8 cellular contexts compared by ENCODE assay signal in the genomic region with DNA sequence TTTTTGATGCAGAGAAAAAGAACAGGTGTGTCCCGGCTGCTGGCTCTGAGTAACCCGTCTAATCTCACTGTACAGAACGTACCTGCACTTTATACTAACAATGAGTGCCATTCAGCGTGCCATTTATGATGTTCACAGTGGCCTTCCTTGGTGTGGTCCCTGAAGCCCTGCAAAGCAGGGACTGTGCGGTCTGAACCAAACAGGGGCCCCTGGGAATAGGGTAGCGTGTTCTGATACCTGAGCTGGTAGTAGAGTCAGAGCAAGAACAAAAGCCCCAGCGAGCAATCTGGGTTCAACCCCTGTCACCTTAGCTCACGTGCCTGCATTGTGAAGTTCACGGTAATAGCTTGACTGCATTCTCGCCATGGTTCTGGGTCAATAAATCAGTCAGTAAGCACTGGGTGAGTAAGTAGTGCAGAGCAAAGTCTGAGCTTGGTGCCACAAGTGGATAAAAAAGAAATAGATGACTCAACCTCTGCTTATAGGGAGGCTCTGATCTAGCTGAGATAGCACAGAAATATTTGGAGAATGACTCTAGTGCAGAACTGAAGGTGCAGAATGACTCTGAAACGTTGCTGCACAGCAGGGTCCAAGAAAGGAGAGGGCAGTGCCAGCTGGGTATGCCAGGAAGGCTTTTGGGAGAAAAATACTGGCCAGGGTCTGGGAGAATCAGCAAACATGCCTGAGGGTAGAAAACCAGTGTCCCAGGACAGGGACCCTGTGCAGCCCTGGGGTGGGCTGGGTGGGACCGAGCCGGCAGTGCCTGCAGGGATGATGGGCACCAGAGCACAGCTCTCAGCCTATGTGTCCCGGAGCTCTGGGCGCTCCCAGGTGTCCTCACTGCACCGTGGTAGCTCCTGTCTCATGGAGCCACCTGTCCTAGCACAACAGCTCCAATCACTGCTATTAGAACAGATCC.
DNase-seq lines count a peak whose midpoint lies in the region; ATAC-seq and TF ChIP-seq lines count a peak whose summit lies in the region.

No MANE protein-coding gene starts in this region.

- peak; percentile 75 for DNase-seq in GM03348 (ENCODE audit: low spot score)
- peak; percentile 59 for DNase-seq in HFF-Myc (ENCODE audit: extremely low read depth, low read depth)
- no peak for DNase-seq in SK-N-SH
- DNase-seq in left kidney (ENCODE audit: low read depth, low spot score) = peak; percentile 79
- no peak for DNase-seq in HAP-1 (ENCODE audit: low spot score in 2 of 2)
- no peak for DNase-seq in retina
- DNase-seq in GM13977 (ENCODE audit: low spot score) = no peak

- no peak for ATAC-seq in HG03457 (IDR thresholded peaks at IDR 0.05; ENCODE audit: unreplicated experiment)

- H3K27ac ChIP-seq in SK-N-SH (ENCODE audit: low read depth in 2 of 2, low read length in 1 of 2) = peak overlapping the region; percentile 6 to 52; a peak in 3 of 4 replicates

- H3K4me2 ChIP-seq in SK-N-SH = peak overlapping the region; percentile 64

- TF ChIP-seq RAD21 in SK-N-SH (IDR thresholded peaks at IDR 0.05; ENCODE audit: low read length) = no peak

- H3K4me3 ChIP-seq in HFF-Myc (replicated peaks; ENCODE audit: low read depth, low read length) (no peak overlapping the region), SK-N-SH (ENCODE audit: low read depth in 2 of 2, low read length in 1 of 2) (no peak overlapping the region), HAP-1 (no peak overlapping the region)

- TF ChIP-seq CTCF in HFF-Myc (IDR thresholded peaks at IDR 0.05; ENCODE audit: low read depth, low read length, missing control alignments) = no peak
- no peak for TF ChIP-seq CTCF in SK-N-SH (IDR thresholded peaks at IDR 0.05)
- no peak for TF ChIP-seq CTCF in GM13977 (IDR thresholded peaks at IDR 0.05; ENCODE audit: extremely low read depth, insufficient read depth, missing control alignments)

- TF ChIP-seq EP300 in SK-N-SH (IDR thresholded peaks at IDR 0.05; ENCODE audit: borderline replicate concordance in 1 of 2, low read depth in 1 of 2, low read length in 1 of 2) = peak in 1 of 2 experiments; percentile 95; a peak in 2 of 4 replicates

- CTCF ChIA-PET in SK-N-SH (lab: Yijun Ruan, JAX) = interaction anchor here (0.9 to 4.7 kb wide), 2 partner anchors 126 to 209 kb away, joined by 3 to 23 read pairs; a partner anchor contains a TSS

- no peak overlapping the region for H3K9ac ChIP-seq in SK-N-SH

- no peak overlapping the region for H2AFZ ChIP-seq in SK-N-SH (ENCODE audit: low read depth)

- H3K9me2 ChIP-seq in SK-N-SH = no peaks in the 10 kb centered on the region

- H3K36me3 ChIP-seq in SK-N-SH (replicated peaks in 1 of 2; ENCODE audit: control insufficient read depth in 1 of 2, insufficient read depth in 2 of 2, low read length in 1 of 2) (no peaks in the 10 kb centered on the region), HAP-1 (replicated peaks) (no peaks in the 10 kb centered on the region)

- H3F3A ChIP-seq in SK-N-SH (replicated peaks; ENCODE audit: insufficient read depth) = peaks cover 6% of the 10 kb centered on the region

- 54% methylated on average over 15 of the region's 16 CpGs for WGBS in SK-N-SH (ENCODE audit: low lambda C conversion rate)

- H3K4me1 ChIP-seq in SK-N-SH (ENCODE audit: control insufficient read depth in 1 of 2, insufficient read depth in 2 of 2, low read depth in 1 of 2, low read length in 1 of 2) (peaks cover 13 to 46% of the 10 kb centered on the region in 2 experiments), HAP-1 (no peaks in the 10 kb centered on the region)

- in situ Hi-C loops in HAP-1 (cut with MboI; ENCODE audit: low sequenced_read_pairs) = no loop called here
- in situ Hi-C loops in GM13977 (cut with MboI; ENCODE audit: low pct_unique_long_range_greater_than_20kb, low sequenced_read_pairs, unreplicated experiment) = no loop called here

- no peaks in the 10 kb centered on the region for H3K9me3 ChIP-seq in SK-N-SH
- H3K9me3 ChIP-seq in HAP-1 = no peaks in the 10 kb centered on the region

- POLR2A ChIA-PET in SK-N-SH (lab: Yijun Ruan, JAX) = no interaction called here

- H4K20me1 ChIP-seq in SK-N-SH (ENCODE audit: insufficient read depth) = no peaks in the 10 kb centered on the region

- H3K79me2 ChIP-seq in SK-N-SH (ENCODE audit: insufficient read depth) = no peaks in the 10 kb centered on the region

- no peaks in the 10 kb centered on the region for H3K27me3 ChIP-seq in SK-N-SH (ENCODE audit: insufficient read depth)
- peaks cover 2% of the 10 kb centered on the region; the same call in 1 of the 2 replicates for H3K27me3 ChIP-seq in HAP-1 (ENCODE audit: low read depth)

TF ChIP-seq in SK-N-SH, 30 proteins besides CTCF, POLR2A, EP300 and RAD21 (continues in another document):
- TF ChIP-seq MXI1 (IDR thresholded peaks at IDR 0.05; ENCODE audit: low read depth, low read length) (no peak), GATA2 (CRISPR knock-in tag; IDR thresholded peaks at IDR 0.05) (no peak), SIN3A (IDR thresholded peaks at IDR 0.05; ENCODE audit: borderline replicate concordance, low read depth, low read length) (peak; percentile 56; the same call in 1 of the 2 replicates), JUND (IDR thresholded peaks at IDR 0.05) (peak; percentile 99), RFX5 (IDR thresholded peaks at IDR 0.05; ENCODE audit: low read length) (no peak), TCF12 (IDR thresholded peaks at IDR 0.05) (peak; percentile 94), CHD2 (IDR thresholded peaks at IDR 0.05; ENCODE audit: low read length, partially characterized antibody) (no peak), EZH2phosphoT487 (IDR thresholded peaks at IDR 0.05; ENCODE audit: borderline replicate concordance, low read depth) (no peak), YY1 (IDR thresholded peaks at IDR 0.05; ENCODE audit: low read depth) (no peak), NFIC (IDR thresholded peaks at IDR 0.05; ENCODE audit: borderline replicate concordance) (peak; percentile 93), FOSL2 (IDR thresholded peaks at IDR 0.05; ENCODE audit: borderline replicate concordance, low read depth) (peak; percentile 98), SMC3 (IDR thresholded peaks at IDR 0.05; ENCODE audit: low read depth, low read length) (no peak), POLR2AphosphoS5 (IDR thresholded peaks at IDR 0.05; ENCODE audit: low read depth, low read length) (peak; percentile 52; the same call in 1 of the 2 replicates), RCOR1 (IDR thresholded peaks at IDR 0.05; ENCODE audit: low read length) (no peak; the same call in 1 of the 2 replicates)
- TF ChIP-seq, protein P1, sequence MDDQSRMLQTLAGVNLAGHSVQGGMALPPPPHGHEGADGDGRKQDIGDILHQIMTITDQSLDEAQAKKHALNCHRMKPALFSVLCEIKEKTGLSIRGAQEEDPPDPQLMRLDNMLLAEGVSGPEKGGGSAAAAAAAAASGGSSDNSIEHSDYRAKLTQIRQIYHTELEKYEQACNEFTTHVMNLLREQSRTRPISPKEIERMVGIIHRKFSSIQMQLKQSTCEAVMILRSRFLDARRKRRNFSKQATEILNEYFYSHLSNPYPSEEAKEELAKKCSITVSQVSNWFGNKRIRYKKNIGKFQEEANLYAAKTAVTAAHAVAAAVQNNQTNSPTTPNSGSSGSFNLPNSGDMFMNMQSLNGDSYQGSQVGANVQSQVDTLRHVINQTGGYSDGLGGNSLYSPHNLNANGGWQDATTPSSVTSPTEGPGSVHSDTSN (IDR thresholded peaks at IDR 0.05) = peak; percentile 98
- TF ChIP-seq, protein P2, sequence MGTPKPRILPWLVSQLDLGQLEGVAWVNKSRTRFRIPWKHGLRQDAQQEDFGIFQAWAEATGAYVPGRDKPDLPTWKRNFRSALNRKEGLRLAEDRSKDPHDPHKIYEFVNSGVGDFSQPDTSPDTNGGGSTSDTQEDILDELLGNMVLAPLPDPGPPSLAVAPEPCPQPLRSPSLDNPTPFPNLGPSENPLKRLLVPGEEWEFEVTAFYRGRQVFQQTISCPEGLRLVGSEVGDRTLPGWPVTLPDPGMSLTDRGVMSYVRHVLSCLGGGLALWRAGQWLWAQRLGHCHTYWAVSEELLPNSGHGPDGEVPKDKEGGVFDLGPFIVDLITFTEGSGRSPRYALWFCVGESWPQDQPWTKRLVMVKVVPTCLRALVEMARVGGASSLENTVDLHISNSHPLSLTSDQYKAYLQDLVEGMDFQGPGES (IDR thresholded peaks at IDR 0.05; ENCODE audit: low read depth, low read length) = no peak
- TF ChIP-seq, protein P3, sequence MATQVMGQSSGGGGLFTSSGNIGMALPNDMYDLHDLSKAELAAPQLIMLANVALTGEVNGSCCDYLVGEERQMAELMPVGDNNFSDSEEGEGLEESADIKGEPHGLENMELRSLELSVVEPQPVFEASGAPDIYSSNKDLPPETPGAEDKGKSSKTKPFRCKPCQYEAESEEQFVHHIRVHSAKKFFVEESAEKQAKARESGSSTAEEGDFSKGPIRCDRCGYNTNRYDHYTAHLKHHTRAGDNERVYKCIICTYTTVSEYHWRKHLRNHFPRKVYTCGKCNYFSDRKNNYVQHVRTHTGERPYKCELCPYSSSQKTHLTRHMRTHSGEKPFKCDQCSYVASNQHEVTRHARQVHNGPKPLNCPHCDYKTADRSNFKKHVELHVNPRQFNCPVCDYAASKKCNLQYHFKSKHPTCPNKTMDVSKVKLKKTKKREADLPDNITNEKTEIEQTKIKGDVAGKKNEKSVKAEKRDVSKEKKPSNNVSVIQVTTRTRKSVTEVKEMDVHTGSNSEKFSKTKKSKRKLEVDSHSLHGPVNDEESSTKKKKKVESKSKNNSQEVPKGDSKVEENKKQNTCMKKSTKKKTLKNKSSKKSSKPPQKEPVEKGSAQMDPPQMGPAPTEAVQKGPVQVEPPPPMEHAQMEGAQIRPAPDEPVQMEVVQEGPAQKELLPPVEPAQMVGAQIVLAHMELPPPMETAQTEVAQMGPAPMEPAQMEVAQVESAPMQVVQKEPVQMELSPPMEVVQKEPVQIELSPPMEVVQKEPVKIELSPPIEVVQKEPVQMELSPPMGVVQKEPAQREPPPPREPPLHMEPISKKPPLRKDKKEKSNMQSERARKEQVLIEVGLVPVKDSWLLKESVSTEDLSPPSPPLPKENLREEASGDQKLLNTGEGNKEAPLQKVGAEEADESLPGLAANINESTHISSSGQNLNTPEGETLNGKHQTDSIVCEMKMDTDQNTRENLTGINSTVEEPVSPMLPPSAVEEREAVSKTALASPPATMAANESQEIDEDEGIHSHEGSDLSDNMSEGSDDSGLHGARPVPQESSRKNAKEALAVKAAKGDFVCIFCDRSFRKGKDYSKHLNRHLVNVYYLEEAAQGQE (IDR thresholded peaks at IDR 0.05; ENCODE audit: low read depth, low read length) = 0 out of 2 replicates have a peak, but pooled peaks have one; percentile 16

Comparison
In these comparisons a context has a peak if more than half of its experiments do, and no peak if none do; other contexts are left out.
1. DNase-seq: peak in GM03348 (single experiment), HFF-Myc (single experiment) and left kidney (single experiment); none in SK-N-SH (single experiment), HAP-1 (0 of 2), retina (single experiment) and GM13977 (single experiment).